In the genomic region with DNA sequence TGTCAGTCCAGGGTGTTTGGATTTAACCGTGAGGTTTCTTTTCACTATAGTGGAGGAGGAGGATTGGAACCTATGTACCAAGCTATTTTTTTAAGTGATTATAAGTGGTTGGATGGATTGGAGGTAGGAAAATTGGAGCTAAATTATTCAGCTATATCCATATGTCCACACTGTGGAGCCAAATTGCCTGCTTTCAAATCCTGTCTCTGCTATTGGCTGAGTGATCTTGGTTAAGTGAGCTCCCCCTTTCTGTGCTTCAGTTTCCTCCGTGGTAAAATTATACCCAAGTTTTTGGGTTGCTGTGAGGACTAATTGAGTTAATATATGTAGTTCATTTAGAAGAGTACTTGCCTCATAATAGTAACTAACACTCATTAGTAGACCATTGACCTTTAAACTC, we compare ENCODE assay signal across 1 cellular context.
TF ChIP-seq lines count a peak whose summit lies in the region.

No MANE protein-coding gene starts in this region.

TF ChIP-seq in HepG2, 621 proteins besides CTCF, POLR2A, EP300 and RAD21:
- TF ChIP-seq STAG1 (CRISPR knock-in tag; IDR thresholded peaks at IDR 0.05) (peak; percentile 34), ZNF234 (CRISPR knock-in tag; conservative IDR thresholded peaks at IDR 0.05) (no peak)
TF ChIP-seq in HepG2: peak in this region for 1.
